In the genomic region with DNA sequence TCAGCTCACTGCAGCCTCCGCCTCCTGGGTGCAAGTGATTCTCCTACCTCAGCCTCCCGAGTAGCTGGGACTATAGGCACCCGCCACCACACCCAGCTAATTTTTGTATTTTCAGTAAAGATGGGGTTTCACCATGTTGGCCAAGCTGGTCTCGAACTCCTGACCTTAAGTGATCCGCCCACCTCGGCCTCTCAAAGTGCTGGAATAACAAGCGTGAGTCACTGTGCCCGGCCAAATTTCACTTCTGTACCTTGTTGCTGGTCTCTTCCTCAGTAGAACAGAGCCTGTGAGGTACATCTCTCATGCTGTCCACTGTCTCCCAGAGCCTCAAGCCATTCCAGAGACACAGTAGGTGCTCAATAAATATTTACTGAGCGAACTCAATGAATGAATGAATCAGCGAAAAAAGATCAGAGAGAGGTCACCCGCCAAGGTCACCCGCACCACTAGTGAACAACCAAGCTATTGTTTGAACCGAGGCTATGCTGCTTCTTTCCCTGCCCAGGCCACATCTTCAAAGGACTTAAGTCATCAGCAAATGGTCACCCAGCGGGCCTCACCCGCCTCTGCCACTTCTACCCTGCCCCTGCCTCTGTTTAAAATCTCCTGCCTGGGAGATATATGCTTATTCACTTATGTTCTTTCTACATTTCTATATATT, we compare ENCODE assay signal across 17 cellular contexts. TPM values are rescaled to one million over a fixed set of nuclear protein-coding genes. Genes with fewer than 3 reads are reported as not detected.
A peak's percentile ranks its signal among the peaks of the same experiment; 100 is the strongest.
DNase-seq lines count a peak whose midpoint lies in the region; ATAC-seq, FAIRE-seq and TF ChIP-seq lines count a peak whose summit lies in the region.
"Had no signal": no experiment of that assay in that cellular context is flagged by ENCODE, and none has a peak within 500 bp of the region (broad histone marks: within the 10 kb centered on the region; RNA-seq: fewer than 3 reads in every experiment).

No MANE protein-coding gene starts in this region.

- CTCF ChIA-PET in HEK293 (lab: Yijun Ruan, JAX), result interaction anchor here (0.6 to 1.4 kb wide), 4 partner anchors 7 to 154 kb away, joined by 3 to 6 read pairs (median 3); no protein-coding TSS in a partner anchor

- no peak for TF ChIP-seq CTCF in HEK293 (tag by site-specific recombination; IDR thresholded peaks at IDR 0.05)
- no peak for TF ChIP-seq CTCF in kidney (IDR thresholded peaks at IDR 0.05; ENCODE audit: borderline replicate concordance, extremely low read depth, insufficient read depth)

- peak overlapping the region; percentile 55; the same call in 1 of the 2 replicates for H3K27ac ChIP-seq in BLaER1
- no peak overlapping the region for H3K27ac ChIP-seq in HEK293 (ENCODE audit: extremely low read depth, low read depth, low read length)
- no peak overlapping the region for H3K27ac ChIP-seq in kidney (ENCODE audit: low read depth in 2 of 2, low read length in 2 of 2)
- H3K27ac ChIP-seq: left ventricle myocardium inferior had no signal

- no peak overlapping the region for H3K4me3 ChIP-seq in BLaER1
- no peak overlapping the region for H3K4me3 ChIP-seq in HEK293 (ENCODE audit: low read depth, low read length)
- H3K4me3 ChIP-seq in kidney (ENCODE audit: low read length in 2 of 2), result no peak overlapping the region
- H3K4me3 ChIP-seq: left ventricle myocardium inferior had no signal

- H3K36me3 ChIP-seq in BLaER1, result no peaks in the 10 kb centered on the region
- H3K36me3 ChIP-seq in HEK293 (ENCODE audit: control insufficient read depth in 2 of 2, insufficient read depth in 1 of 2, low read length in 2 of 2), result no peaks in the 10 kb centered on the region; a peak in 1 of 3 replicates
- no peaks in the 10 kb centered on the region for H3K36me3 ChIP-seq in kidney (ENCODE audit: control insufficient read depth in 1 of 2, insufficient read depth in 2 of 2, low read length in 2 of 2)

- no peaks in the 10 kb centered on the region for H3K27me3 ChIP-seq in BLaER1

- no peak for ATAC-seq in HG03342 (IDR thresholded peaks at IDR 0.05; ENCODE audit: unreplicated experiment)
- ATAC-seq: effector memory CD8-positive, alpha-beta T cell had no signal

- no peaks in the 10 kb centered on the region for H3K9me3 ChIP-seq in BLaER1
- no peaks in the 10 kb centered on the region for H3K9me3 ChIP-seq in HEK293 (ENCODE audit: control insufficient read depth, insufficient read depth, low read depth, low read length)
- no peaks in the 10 kb centered on the region for H3K9me3 ChIP-seq in kidney (ENCODE audit: control insufficient read depth in 1 of 2, low read length in 2 of 2)
- H3K9me3 ChIP-seq: left ventricle myocardium inferior had no signal

- H4K20me1 ChIP-seq in BLaER1, result no peaks in the 10 kb centered on the region

- FAIRE-seq in kidney (lab: Jason Lieb, UNC), result no peak
- FAIRE-seq: GM18507 had no signal

- peak; percentile 87 for DNase-seq in RPMI7951 (ENCODE audit: low read depth)
- peak; percentile 87 for DNase-seq in islet precursor cell
- DNase-seq in NCI-H526 treated with DMSO at 0.1 percent for 48 hours (lab: John Stamatoyannopoulos, UW), result no peak
- no peak for DNase-seq in kidney
- no peak for DNase-seq in medulla oblongata (ENCODE audit: extremely low spot score)
- DNase-seq: activated CD4-positive, alpha-beta T cell treated with anti-CD3 and anti-CD28 coated beads, Interleukin-2, amount 50 U/mL, for 1 hour; caudate nucleus; effector memory CD8-positive, alpha-beta T cell; left ventricle myocardium inferior; stimulated activated naive CD4-positive, alpha-beta T cell treated with Interleukin-2 at 50 U/mL for 16 hours had no signal

- intact Hi-C loops in kidney (cut with DNase I), result no loop called here

- peak overlapping the region; percentile 48; the same call in 1 of the 2 replicates for H3K9ac ChIP-seq in BLaER1
- no peak overlapping the region for H3K9ac ChIP-seq in kidney (ENCODE audit: low read length in 2 of 2)

- POLR2A ChIA-PET in HEK293 (lab: Yijun Ruan, JAX), result interaction anchor here (0.6 to 1.2 kb wide), 4 partner anchors 8 to 157 kb away, joined by 3 to 5 read pairs (median 4); partner anchors contain the start of genes EMP3, SYNGR4 and TMEM143

- H3K4me1 ChIP-seq in BLaER1 (peaks cover 16% of the 10 kb centered on the region), HEK293 (ENCODE audit: control insufficient read depth, insufficient read depth, low read length) (no peaks in the 10 kb centered on the region), kidney (ENCODE audit: control insufficient read depth in 1 of 2, insufficient read depth in 1 of 2, low read depth in 1 of 2, low read length in 2 of 2) (no peaks in the 10 kb centered on the region)
- H3K4me1 ChIP-seq: left ventricle myocardium inferior had no signal

- peak overlapping the region; percentile 39 for H3K4me2 ChIP-seq in BLaER1

TF ChIP-seq in HEK293, 187 proteins besides CTCF, POLR2A, EP300 and RAD21:
- TF ChIP-seq ZNF664 (tag by site-specific recombination; IDR thresholded peaks at IDR 0.05) (peak; percentile 89), ZFHX2 (tag by site-specific recombination; conservative IDR thresholded peaks at IDR 0.05) (0 out of 2 replicates have a peak, but pooled peaks have one; percentile 9), ZBTB17 (tag by site-specific recombination; IDR thresholded peaks at IDR 0.05) (no peak), TCF7L2 (IDR thresholded peaks at IDR 0.05; ENCODE audit: borderline replicate concordance, low read depth, low read length) (peak; percentile 31; the same call in 1 of the 2 replicates), ZNF585B (tag by site-specific recombination; IDR thresholded peaks at IDR 0.05) (no peak), FEZF1 (tag by site-specific recombination; IDR thresholded peaks at IDR 0.05) (peak; percentile 47; the same call in 1 of the 2 replicates)

RNA-seq across cellular contexts. Expression of gene TMEM143, which starts 9.3 kb away (rescaled TPM):
- 4.4 and 6.4 TPM in 2 replicates for total RNA-seq in RPMI7951 (2014; rRNA removed; shearing (Covaris generic))
- 9.2 TPM for total RNA-seq in kidney
- 15.7 TPM for polyA plus RNA-seq in kidney (ENCODE audit: insufficient read depth, low read depth, low replicate concordance)

RNA-seq across cellular contexts. Expression of gene SYNGR4, which starts 9.7 kb away (rescaled TPM):
- not detected in 2 replicates for total RNA-seq in RPMI7951 (2014; rRNA removed; shearing (Covaris generic))
- not detected for total RNA-seq in kidney
- polyA plus RNA-seq in kidney (ENCODE audit: insufficient read depth, low read depth, low replicate concordance), result not detected
- total RNA-seq: left ventricle myocardium inferior, myocyte, posterior vena cava, urinary bladder had no signal
- polyA plus RNA-seq: urinary bladder had no signal

RNA-seq across cellular contexts. Expression of gene EMP3, which starts 29.1 kb away (rescaled TPM):
- 246 and 286 TPM in 2 replicates for total RNA-seq in RPMI7951 (2014; rRNA removed; shearing (Covaris generic))
- total RNA-seq in kidney, result 78.6 TPM
- 75.9 TPM for polyA plus RNA-seq in kidney (ENCODE audit: insufficient read depth, low read depth, low replicate concordance)

RNA-seq across cellular contexts. Expression of gene KDELR1, which starts 36.9 kb away (rescaled TPM):
- total RNA-seq in RPMI7951 (2014; rRNA removed; shearing (Covaris generic)), result 153 and 156 TPM in 2 replicates
- total RNA-seq in kidney, result 169 TPM
- polyA plus RNA-seq in kidney (ENCODE audit: insufficient read depth, low read depth, low replicate concordance), result 204 TPM

RNA-seq across cellular contexts. Expression of gene GRIN2D, which starts 39.0 kb away (rescaled TPM):
- 0.60 and 0.68 TPM in 2 replicates for total RNA-seq in RPMI7951 (2014; rRNA removed; shearing (Covaris generic))
- 0.54 TPM for total RNA-seq in kidney
- polyA plus RNA-seq in kidney (ENCODE audit: insufficient read depth, low read depth, low replicate concordance), result 0.13 TPM

Comparison
In these comparisons a context has a peak if more than half of its experiments do, and no peak if none do; other contexts are left out.
1. DNase-seq: peak in RPMI7951 (single experiment) and islet precursor cell (single experiment); none in NCI-H526 treated with DMSO at 0.1 percent for 48 hours (single experiment), kidney (single experiment) and medulla oblongata (single experiment).